ENCODE assay signal across 1 cellular context in genomic region chr11:120335928-120336640, GRCh38.
TF ChIP-seq lines count a peak whose summit lies in the region.

A gene with protein sequence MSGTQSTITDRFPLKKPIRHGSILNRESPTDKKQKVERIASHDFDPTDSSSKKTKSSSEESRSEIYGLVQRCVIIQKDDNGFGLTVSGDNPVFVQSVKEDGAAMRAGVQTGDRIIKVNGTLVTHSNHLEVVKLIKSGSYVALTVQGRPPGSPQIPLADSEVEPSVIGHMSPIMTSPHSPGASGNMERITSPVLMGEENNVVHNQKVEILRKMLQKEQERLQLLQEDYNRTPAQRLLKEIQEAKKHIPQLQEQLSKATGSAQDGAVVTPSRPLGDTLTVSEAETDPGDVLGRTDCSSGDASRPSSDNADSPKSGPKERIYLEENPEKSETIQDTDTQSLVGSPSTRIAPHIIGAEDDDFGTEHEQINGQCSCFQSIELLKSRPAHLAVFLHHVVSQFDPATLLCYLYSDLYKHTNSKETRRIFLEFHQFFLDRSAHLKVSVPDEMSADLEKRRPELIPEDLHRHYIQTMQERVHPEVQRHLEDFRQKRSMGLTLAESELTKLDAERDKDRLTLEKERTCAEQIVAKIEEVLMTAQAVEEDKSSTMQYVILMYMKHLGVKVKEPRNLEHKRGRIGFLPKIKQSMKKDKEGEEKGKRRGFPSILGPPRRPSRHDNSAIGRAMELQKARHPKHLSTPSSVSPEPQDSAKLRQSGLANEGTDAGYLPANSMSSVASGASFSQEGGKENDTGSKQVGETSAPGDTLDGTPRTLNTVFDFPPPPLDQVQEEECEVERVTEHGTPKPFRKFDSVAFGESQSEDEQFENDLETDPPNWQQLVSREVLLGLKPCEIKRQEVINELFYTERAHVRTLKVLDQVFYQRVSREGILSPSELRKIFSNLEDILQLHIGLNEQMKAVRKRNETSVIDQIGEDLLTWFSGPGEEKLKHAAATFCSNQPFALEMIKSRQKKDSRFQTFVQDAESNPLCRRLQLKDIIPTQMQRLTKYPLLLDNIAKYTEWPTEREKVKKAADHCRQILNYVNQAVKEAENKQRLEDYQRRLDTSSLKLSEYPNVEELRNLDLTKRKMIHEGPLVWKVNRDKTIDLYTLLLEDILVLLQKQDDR (N-terminal part only) (plus strand): TSS chr11:120336413. CDS start chr11:120337244, 831 bp downstream.

TF ChIP-seq in K562, 482 proteins besides CTCF, POLR2A, EP300 and RAD21 (continued from another document and continues in another):
- TF ChIP-seq, protein P1, sequence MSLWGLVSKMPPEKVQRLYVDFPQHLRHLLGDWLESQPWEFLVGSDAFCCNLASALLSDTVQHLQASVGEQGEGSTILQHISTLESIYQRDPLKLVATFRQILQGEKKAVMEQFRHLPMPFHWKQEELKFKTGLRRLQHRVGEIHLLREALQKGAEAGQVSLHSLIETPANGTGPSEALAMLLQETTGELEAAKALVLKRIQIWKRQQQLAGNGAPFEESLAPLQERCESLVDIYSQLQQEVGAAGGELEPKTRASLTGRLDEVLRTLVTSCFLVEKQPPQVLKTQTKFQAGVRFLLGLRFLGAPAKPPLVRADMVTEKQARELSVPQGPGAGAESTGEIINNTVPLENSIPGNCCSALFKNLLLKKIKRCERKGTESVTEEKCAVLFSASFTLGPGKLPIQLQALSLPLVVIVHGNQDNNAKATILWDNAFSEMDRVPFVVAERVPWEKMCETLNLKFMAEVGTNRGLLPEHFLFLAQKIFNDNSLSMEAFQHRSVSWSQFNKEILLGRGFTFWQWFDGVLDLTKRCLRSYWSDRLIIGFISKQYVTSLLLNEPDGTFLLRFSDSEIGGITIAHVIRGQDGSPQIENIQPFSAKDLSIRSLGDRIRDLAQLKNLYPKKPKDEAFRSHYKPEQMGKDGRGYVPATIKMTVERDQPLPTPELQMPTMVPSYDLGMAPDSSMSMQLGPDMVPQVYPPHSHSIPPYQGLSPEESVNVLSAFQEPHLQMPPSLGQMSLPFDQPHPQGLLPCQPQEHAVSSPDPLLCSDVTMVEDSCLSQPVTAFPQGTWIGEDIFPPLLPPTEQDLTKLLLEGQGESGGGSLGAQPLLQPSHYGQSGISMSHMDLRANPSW (CRISPR knock-in tag; IDR thresholded peaks at IDR 0.05): no peak
- TF ChIP-seq SIN3B (IDR thresholded peaks at IDR 0.05; ENCODE audit: low read depth) (peak; percentile 69), NFATC3 (IDR thresholded peaks at IDR 0.05) (no peak), ILF3 (IDR thresholded peaks at IDR 0.05; ENCODE audit: borderline replicate concordance) (peak; percentile 13; the same call in 1 of the 2 replicates), CBX8 (IDR thresholded peaks at IDR 0.05; ENCODE audit: borderline replicate concordance, extremely low read depth, low read depth, low read length, poor library complexity, severe bottlenecking) (no peak), SIRT6 (IDR thresholded peaks at IDR 0.05; ENCODE audit: low read depth, low read length) (no peak), SREBF1 (IDR thresholded peaks at IDR 0.05; ENCODE audit: borderline replicate concordance, low read depth, low read length) (no peak), ATF4 (CRISPR knock-in tag; IDR thresholded peaks at IDR 0.05) (no peak), ZFX (CRISPR knock-in tag; IDR thresholded peaks at IDR 0.05) (peak; percentile 79), E2F5 (CRISPR knock-in tag; IDR thresholded peaks at IDR 0.05) (no peak), MYBL2 (IDR thresholded peaks at IDR 0.05; ENCODE audit: low read depth) (no peak; the same call in 1 of the 2 replicates), MYBL2 (CRISPR knock-in tag; IDR thresholded peaks at IDR 0.05; ENCODE audit: borderline replicate concordance) (no peak), OTX1 (CRISPR knock-in tag; IDR thresholded peaks at IDR 0.05) (0 out of 2 replicates have a peak, but pooled peaks have one; percentile 62), NCOR1 (IDR thresholded peaks at IDR 0.05) (peak; percentile 63), TFAM (CRISPR knock-in tag; conservative IDR thresholded peaks at IDR 0.05) (no peak), SMARCE1 (IDR thresholded peaks at IDR 0.05) (peak; percentile 57), CEBPB (tag; IDR thresholded peaks at IDR 0.05) (peak; percentile 55; the same call in 1 of the 2 replicates), ZNF143 (CRISPR knock-in tag; IDR thresholded peaks at IDR 0.05) (no peak), PTTG1 (tag; IDR thresholded peaks at IDR 0.05; ENCODE audit: low read depth) (no peak), SAFB2 (IDR thresholded peaks at IDR 0.05; ENCODE audit: borderline replicate concordance, low read depth, low read length, severe bottlenecking) (no peak), SMAD2 (IDR thresholded peaks at IDR 0.05; ENCODE audit: low read depth, low read length) (no peak), FOSL1 (tag; conservative IDR thresholded peaks at IDR 0.05) (peak; percentile 38), RERE (CRISPR knock-in tag; IDR thresholded peaks at IDR 0.05; ENCODE audit: borderline replicate concordance) (no peak), BRF2 (IDR thresholded peaks at IDR 0.05; ENCODE audit: borderline replicate concordance, insufficient read depth, insufficient read length) (no peak), SMARCA4 (IDR thresholded peaks at IDR 0.05) (peak; percentile 56; the same call in 1 of the 2 replicates), TRIM24 (IDR thresholded peaks at IDR 0.05) (peak in 1 of 2 experiments; percentile 59; a peak in 2 of 4 replicates), POU5F1 (IDR thresholded peaks at IDR 0.05; ENCODE audit: borderline replicate concordance, low read depth, low read length, partially characterized antibody) (no peak), RCOR1 (IDR thresholded peaks at IDR 0.05; ENCODE audit: borderline replicate concordance in 1 of 2, low read depth in 2 of 2, low read length in 2 of 2) (peak in 1 of 2 experiments; percentile 82; a peak in 3 of 4 replicates), TCF7 (IDR thresholded peaks at IDR 0.05; ENCODE audit: borderline replicate concordance) (no peak), SMAD4 (CRISPR knock-in tag; conservative IDR thresholded peaks at IDR 0.05) (peak; percentile 90), HMG20A (CRISPR knock-in tag; conservative IDR thresholded peaks at IDR 0.05) (no peak)
- TF ChIP-seq, protein P2, sequence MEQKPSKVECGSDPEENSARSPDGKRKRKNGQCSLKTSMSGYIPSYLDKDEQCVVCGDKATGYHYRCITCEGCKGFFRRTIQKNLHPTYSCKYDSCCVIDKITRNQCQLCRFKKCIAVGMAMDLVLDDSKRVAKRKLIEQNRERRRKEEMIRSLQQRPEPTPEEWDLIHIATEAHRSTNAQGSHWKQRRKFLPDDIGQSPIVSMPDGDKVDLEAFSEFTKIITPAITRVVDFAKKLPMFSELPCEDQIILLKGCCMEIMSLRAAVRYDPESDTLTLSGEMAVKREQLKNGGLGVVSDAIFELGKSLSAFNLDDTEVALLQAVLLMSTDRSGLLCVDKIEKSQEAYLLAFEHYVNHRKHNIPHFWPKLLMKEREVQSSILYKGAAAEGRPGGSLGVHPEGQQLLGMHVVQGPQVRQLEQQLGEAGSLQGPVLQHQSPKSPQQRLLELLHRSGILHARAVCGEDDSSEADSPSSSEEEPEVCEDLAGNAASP (IDR thresholded peaks at IDR 0.05): no peak
- TF ChIP-seq, protein P3, sequence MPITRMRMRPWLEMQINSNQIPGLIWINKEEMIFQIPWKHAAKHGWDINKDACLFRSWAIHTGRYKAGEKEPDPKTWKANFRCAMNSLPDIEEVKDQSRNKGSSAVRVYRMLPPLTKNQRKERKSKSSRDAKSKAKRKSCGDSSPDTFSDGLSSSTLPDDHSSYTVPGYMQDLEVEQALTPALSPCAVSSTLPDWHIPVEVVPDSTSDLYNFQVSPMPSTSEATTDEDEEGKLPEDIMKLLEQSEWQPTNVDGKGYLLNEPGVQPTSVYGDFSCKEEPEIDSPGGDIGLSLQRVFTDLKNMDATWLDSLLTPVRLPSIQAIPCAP (CRISPR knock-in tag; IDR thresholded peaks at IDR 0.05; ENCODE audit: borderline replicate concordance): no peak
- TF ChIP-seq, protein P4, sequence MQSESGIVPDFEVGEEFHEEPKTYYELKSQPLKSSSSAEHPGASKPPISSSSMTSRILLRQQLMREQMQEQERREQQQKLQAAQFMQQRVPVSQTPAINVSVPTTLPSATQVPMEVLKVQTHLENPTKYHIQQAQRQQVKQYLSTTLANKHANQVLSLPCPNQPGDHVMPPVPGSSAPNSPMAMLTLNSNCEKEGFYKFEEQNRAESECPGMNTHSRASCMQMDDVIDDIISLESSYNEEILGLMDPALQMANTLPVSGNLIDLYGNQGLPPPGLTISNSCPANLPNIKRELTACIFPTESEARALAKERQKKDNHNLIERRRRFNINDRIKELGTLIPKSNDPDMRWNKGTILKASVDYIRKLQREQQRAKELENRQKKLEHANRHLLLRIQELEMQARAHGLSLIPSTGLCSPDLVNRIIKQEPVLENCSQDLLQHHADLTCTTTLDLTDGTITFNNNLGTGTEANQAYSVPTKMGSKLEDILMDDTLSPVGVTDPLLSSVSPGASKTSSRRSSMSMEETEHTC (IDR thresholded peaks at IDR 0.05): 0 out of 2 replicates have a peak, but pooled peaks have one; percentile 27
- TF ChIP-seq, protein P5, sequence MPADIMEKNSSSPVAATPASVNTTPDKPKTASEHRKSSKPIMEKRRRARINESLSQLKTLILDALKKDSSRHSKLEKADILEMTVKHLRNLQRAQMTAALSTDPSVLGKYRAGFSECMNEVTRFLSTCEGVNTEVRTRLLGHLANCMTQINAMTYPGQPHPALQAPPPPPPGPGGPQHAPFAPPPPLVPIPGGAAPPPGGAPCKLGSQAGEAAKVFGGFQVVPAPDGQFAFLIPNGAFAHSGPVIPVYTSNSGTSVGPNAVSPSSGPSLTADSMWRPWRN (IDR thresholded peaks at IDR 0.05; ENCODE audit: low read depth): no peak
